ENCODE assay signal across 15 cellular contexts in the genomic region with DNA sequence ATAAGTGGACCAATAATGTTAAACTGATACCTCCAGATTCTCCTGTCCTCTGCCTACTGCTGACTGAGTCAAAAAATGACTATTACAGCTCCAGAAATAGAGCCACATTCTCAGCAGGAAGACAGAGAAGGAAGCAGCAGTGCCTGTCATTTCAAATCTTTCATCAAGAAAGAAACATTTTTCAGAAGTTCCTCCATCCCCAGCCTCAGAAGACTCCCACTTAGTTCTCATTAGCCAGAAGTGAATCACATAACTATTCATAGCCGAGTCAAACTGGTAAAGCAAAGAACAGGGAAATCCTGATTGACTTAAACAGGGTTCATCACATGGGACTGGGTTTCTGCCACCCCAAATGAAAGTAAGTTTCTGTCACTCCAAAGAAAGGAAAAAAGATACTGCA.
DNase-seq lines count a peak whose midpoint lies in the region; ATAC-seq and TF ChIP-seq lines count a peak whose summit lies in the region.
"Had no signal": no experiment of that assay in that cellular context is flagged by ENCODE, and none has a peak within 500 bp of the region (broad histone marks: within the 10 kb centered on the region; RNA-seq: fewer than 3 reads in every experiment).

No MANE protein-coding gene starts in this region.

- no peaks in the 10 kb centered on the region for H3K9me3 Mint-ChIP-seq in stimulated activated naive B cell treated with anti-CD40 and anti-IgM and Interleukin-4, amounts not matched to agents 10 μg/mL and 1 μg/mL and 100 μg/mL, for 72 hours

- H3K79me2 ChIP-seq in SK-N-SH (ENCODE audit: insufficient read depth) = no peaks in the 10 kb centered on the region

- no peaks in the 10 kb centered on the region for H3F3A ChIP-seq in SK-N-SH (replicated peaks; ENCODE audit: insufficient read depth)

- H3K9me2 ChIP-seq in SK-N-SH = no peaks in the 10 kb centered on the region

- H2AFZ ChIP-seq in SK-N-SH (ENCODE audit: low read depth) = no peak overlapping the region
- H2AFZ ChIP-seq: GM23248 had no signal

- no peak overlapping the region for H3K9ac ChIP-seq in SK-N-SH
- H3K9ac ChIP-seq in SK-N-MC (ENCODE audit: insufficient read length) = no peak overlapping the region
- H3K9ac ChIP-seq: BLaER1 treated with 17β-estradiol and CSF1 and Interleukin-3, amounts not matched to agents 10 nM and 100 nM; GM23248 had no signal

- H3K4me3 ChIP-seq in SK-N-SH (ENCODE audit: low read depth in 2 of 2, low read length in 1 of 2) = no peak overlapping the region
- peak overlapping the region; percentile 30 for H3K4me3 ChIP-seq in SK-N-MC
- H3K4me3 ChIP-seq: BLaER1 treated with 17β-estradiol and CSF1 and Interleukin-3, amounts not matched to agents 10 nM and 100 nM; GM23248 had no signal

- H3K4me2 ChIP-seq in SK-N-SH = no peak overlapping the region

- H3K4me1 ChIP-seq in SK-N-SH (ENCODE audit: control insufficient read depth in 1 of 2, insufficient read depth in 2 of 2, low read depth in 1 of 2, low read length in 1 of 2) = peaks cover 0 to 7% of the 10 kb centered on the region in 2 experiments; a peak in 2 of 4 replicates

- 30% methylated on average over 1 of the region's 1 CpG for WGBS in SK-N-SH (ENCODE audit: low lambda C conversion rate)

- no peaks in the 10 kb centered on the region for H3K27me3 ChIP-seq in SK-N-SH (ENCODE audit: insufficient read depth)
- H3K27me3 ChIP-seq: BLaER1 treated with 17β-estradiol and CSF1 and Interleukin-3, amounts not matched to agents 10 nM and 100 nM had no signal

- TF ChIP-seq RAD21 in SK-N-SH (IDR thresholded peaks at IDR 0.05; ENCODE audit: low read length) = no peak

- DNase-seq in SK-N-SH (no peak), SK-N-MC (ENCODE audit: low read depth, low spot score) (no peak), inferior parietal cortex (ENCODE audit: extremely low spot score) (peak; percentile 12), superior temporal gyrus (ENCODE audit: extremely low spot score) (peak; percentile 18), GM10266 (ENCODE audit: extremely low spot score) (no peak), AG20443 (ENCODE audit: low spot score) (no peak)
- no peak for DNase-seq in stimulated activated naive B cell treated with anti-CD40 and anti-IgM and Interleukin-4, amounts not matched to agents 10 μg/mL and 1 μg/mL and 100 μg/mL, for 72 hours
- DNase-seq: CD4-positive, CD25-positive, alpha-beta regulatory T cell; DMS53; GF-D8; GM23248 had no signal

- POLR2A ChIA-PET in SK-N-SH (lab: Yijun Ruan, JAX) = no interaction called here

- H3K4me1 Mint-ChIP-seq in stimulated activated naive B cell treated with anti-CD40 and anti-IgM and Interleukin-4, amounts not matched to agents 10 μg/mL and 1 μg/mL and 100 μg/mL, for 72 hours = no peaks in the 10 kb centered on the region
- H3K4me1 Mint-ChIP-seq: CD4-positive, CD25-positive, alpha-beta regulatory T cell had no signal

- no peaks in the 10 kb centered on the region for H4K20me1 ChIP-seq in SK-N-SH (ENCODE audit: insufficient read depth)
- H4K20me1 ChIP-seq: BLaER1 treated with 17β-estradiol and CSF1 and Interleukin-3, amounts not matched to agents 10 nM and 100 nM had no signal

- no peak overlapping the region for H3K27ac Mint-ChIP-seq in stimulated activated naive B cell treated with anti-CD40 and anti-IgM and Interleukin-4, amounts not matched to agents 10 μg/mL and 1 μg/mL and 100 μg/mL, for 72 hours
- H3K27ac Mint-ChIP-seq: CD4-positive, CD25-positive, alpha-beta regulatory T cell had no signal

- peak overlapping the region in 1 of 2 experiments; percentile 53; a peak in 2 of 4 replicates for H3K27ac ChIP-seq in SK-N-SH (ENCODE audit: low read depth in 2 of 2, low read length in 1 of 2)
- peak overlapping the region; percentile 49 for H3K27ac ChIP-seq in SK-N-MC
- H3K27ac ChIP-seq: 22Rv1, GM23248 had no signal

- TF ChIP-seq CTCF in SK-N-SH (IDR thresholded peaks at IDR 0.05) (no peak), GM10266 (IDR thresholded peaks at IDR 0.05; ENCODE audit: control insufficient read depth, insufficient read depth, low read depth, missing control alignments) (no peak)

- ATAC-seq in SK-N-SH treated with all-trans-retinoic acid at 6 μM for 48 hours = no peak
- no peak for ATAC-seq in stimulated activated naive B cell treated with anti-CD40 and anti-IgM and Interleukin-4, amounts not matched to agents 10 μg/mL and 1 μg/mL and 100 μg/mL, for 72 hours (replicated peaks)
- ATAC-seq: HCT116 had no signal

- TF ChIP-seq EP300 in SK-N-SH (IDR thresholded peaks at IDR 0.05; ENCODE audit: borderline replicate concordance in 1 of 2, low read depth in 1 of 2, low read length in 1 of 2) = no peak

- H3K36me3 ChIP-seq in SK-N-SH (replicated peaks in 1 of 2; ENCODE audit: control insufficient read depth in 1 of 2, insufficient read depth in 2 of 2, low read length in 1 of 2) (no peaks in the 10 kb centered on the region), SK-N-MC (ENCODE audit: insufficient read depth, low read length) (no peaks in the 10 kb centered on the region)
- H3K36me3 ChIP-seq: BLaER1 treated with 17β-estradiol and CSF1 and Interleukin-3, amounts not matched to agents 10 nM and 100 nM had no signal

- H3K27me3 Mint-ChIP-seq in stimulated activated naive B cell treated with anti-CD40 and anti-IgM and Interleukin-4, amounts not matched to agents 10 μg/mL and 1 μg/mL and 100 μg/mL, for 72 hours = no peaks in the 10 kb centered on the region
- H3K27me3 Mint-ChIP-seq: CD4-positive, CD25-positive, alpha-beta regulatory T cell had no signal

- H3K4me3 Mint-ChIP-seq in stimulated activated naive B cell treated with anti-CD40 and anti-IgM and Interleukin-4, amounts not matched to agents 10 μg/mL and 1 μg/mL and 100 μg/mL, for 72 hours = no peak overlapping the region
- H3K4me3 Mint-ChIP-seq: CD4-positive, CD25-positive, alpha-beta regulatory T cell had no signal

- H3K9me3 ChIP-seq in SK-N-SH (no peaks in the 10 kb centered on the region), SK-N-MC (ENCODE audit: low read depth, low read length) (no peaks in the 10 kb centered on the region)
- H3K9me3 ChIP-seq: BLaER1 treated with 17β-estradiol and CSF1 and Interleukin-3, amounts not matched to agents 10 nM and 100 nM had no signal

- no peaks in the 10 kb centered on the region for H3K36me3 Mint-ChIP-seq in stimulated activated naive B cell treated with anti-CD40 and anti-IgM and Interleukin-4, amounts not matched to agents 10 μg/mL and 1 μg/mL and 100 μg/mL, for 72 hours
- H3K36me3 Mint-ChIP-seq: CD4-positive, CD25-positive, alpha-beta regulatory T cell had no signal

- CTCF ChIA-PET in SK-N-SH (lab: Yijun Ruan, JAX) = no interaction called here

TF ChIP-seq in SK-N-SH treated with all-trans-retinoic acid at 6 μM for 48 hours, 23 proteins besides CTCF, POLR2A, EP300 and RAD21 (continues in another document):
- TF ChIP-seq ZNF8 (CRISPR knock-in tag; IDR thresholded peaks at IDR 0.05) (no peak), OSR1 (CRISPR knock-in tag; IDR thresholded peaks at IDR 0.05) (no peak), ISL1 (CRISPR knock-in tag; IDR thresholded peaks at IDR 0.05) (peak; percentile 19; the same call in 1 of the 2 replicates)
- TF ChIP-seq, protein P1, sequence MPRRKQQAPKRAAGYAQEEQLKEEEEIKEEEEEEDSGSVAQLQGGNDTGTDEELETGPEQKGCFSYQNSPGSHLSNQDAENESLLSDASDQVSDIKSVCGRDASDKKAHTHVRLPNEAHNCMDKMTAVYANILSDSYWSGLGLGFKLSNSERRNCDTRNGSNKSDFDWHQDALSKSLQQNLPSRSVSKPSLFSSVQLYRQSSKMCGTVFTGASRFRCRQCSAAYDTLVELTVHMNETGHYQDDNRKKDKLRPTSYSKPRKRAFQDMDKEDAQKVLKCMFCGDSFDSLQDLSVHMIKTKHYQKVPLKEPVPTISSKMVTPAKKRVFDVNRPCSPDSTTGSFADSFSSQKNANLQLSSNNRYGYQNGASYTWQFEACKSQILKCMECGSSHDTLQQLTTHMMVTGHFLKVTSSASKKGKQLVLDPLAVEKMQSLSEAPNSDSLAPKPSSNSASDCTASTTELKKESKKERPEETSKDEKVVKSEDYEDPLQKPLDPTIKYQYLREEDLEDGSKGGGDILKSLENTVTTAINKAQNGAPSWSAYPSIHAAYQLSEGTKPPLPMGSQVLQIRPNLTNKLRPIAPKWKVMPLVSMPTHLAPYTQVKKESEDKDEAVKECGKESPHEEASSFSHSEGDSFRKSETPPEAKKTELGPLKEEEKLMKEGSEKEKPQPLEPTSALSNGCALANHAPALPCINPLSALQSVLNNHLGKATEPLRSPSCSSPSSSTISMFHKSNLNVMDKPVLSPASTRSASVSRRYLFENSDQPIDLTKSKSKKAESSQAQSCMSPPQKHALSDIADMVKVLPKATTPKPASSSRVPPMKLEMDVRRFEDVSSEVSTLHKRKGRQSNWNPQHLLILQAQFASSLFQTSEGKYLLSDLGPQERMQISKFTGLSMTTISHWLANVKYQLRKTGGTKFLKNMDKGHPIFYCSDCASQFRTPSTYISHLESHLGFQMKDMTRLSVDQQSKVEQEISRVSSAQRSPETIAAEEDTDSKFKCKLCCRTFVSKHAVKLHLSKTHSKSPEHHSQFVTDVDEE (CRISPR knock-in tag; IDR thresholded peaks at IDR 0.05) = no peak

TF ChIP-seq in SK-N-SH, 30 proteins besides CTCF, POLR2A, EP300 and RAD21 (continues in another document):
- TF ChIP-seq TEAD4 (IDR thresholded peaks at IDR 0.05; ENCODE audit: borderline replicate concordance, insufficient read depth) = no peak
- TF ChIP-seq GABPA (IDR thresholded peaks at IDR 0.05; ENCODE audit: low read depth) = no peak
- TF ChIP-seq JUND (IDR thresholded peaks at IDR 0.05) = no peak
- TF ChIP-seq, protein P2, sequence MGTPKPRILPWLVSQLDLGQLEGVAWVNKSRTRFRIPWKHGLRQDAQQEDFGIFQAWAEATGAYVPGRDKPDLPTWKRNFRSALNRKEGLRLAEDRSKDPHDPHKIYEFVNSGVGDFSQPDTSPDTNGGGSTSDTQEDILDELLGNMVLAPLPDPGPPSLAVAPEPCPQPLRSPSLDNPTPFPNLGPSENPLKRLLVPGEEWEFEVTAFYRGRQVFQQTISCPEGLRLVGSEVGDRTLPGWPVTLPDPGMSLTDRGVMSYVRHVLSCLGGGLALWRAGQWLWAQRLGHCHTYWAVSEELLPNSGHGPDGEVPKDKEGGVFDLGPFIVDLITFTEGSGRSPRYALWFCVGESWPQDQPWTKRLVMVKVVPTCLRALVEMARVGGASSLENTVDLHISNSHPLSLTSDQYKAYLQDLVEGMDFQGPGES (IDR thresholded peaks at IDR 0.05; ENCODE audit: low read depth, low read length) = no peak
- no peak for TF ChIP-seq SMC3 (IDR thresholded peaks at IDR 0.05; ENCODE audit: low read depth, low read length)

Comparison
In these comparisons a context has a peak if more than half of its experiments do, and no peak if none do; other contexts are left out.
1. DNase-seq: peak in inferior parietal cortex (single experiment) and superior temporal gyrus (single experiment); none in SK-N-SH (single experiment), SK-N-MC (single experiment), GM10266 (single experiment), stimulated activated naive B cell treated with anti-CD40 and anti-IgM and Interleukin-4, amounts not matched to agents 10 μg/mL and 1 μg/mL and 100 μg/mL, for 72 hours (single experiment) and AG20443 (single experiment).